ENCODE assay signal across 32 cellular contexts in genomic region chr4:25397305-25397704, GRCh38.
"Had no signal": no experiment of that assay in that cellular context is flagged by ENCODE, and none has a peak within 500 bp of the region (broad histone marks: within the 10 kb centered on the region; RNA-seq: fewer than 3 reads in every experiment).

No MANE protein-coding gene starts in this region.

- H3K4me3 Mint-ChIP-seq: activated B cell treated with CpG ODN at 0.5 μM for 24 hours; activated CD4-positive, alpha-beta memory T cell treated with anti-CD3 and anti-CD28 coated beads for 36 hours; activated CD4-positive, alpha-beta T cell treated with anti-CD3 and anti-CD28 coated beads, Interleukin-2, amount 10 ng/mL, durations not matched to agents 24 days and 14 days; activated CD8-positive, alpha-beta T cell treated with anti-CD3 and anti-CD28 coated beads for 36 hours; activated naive CD4-positive, alpha-beta T cell treated with anti-CD3 and anti-CD28 coated beads, Interleukin-2, amount 10 ng/mL, durations not matched to agents 7 days and 5 days; activated naive CD8-positive, alpha-beta T cell treated with anti-CD3 and anti-CD28 coated beads for 36 hours; activated T-cell treated with anti-CD3 and anti-CD28 coated beads, Interleukin-2, amount 50 U/mL, for 4 hours; activated T-cell treated with anti-CD3 and anti-CD28 coated beads, Interleukin-2, amount 50 U/mL, for 72 hours; activated T-helper 1 cell treated with anti-CD3 and anti-CD28 coated beads, Interleukin-12 subunit alpha, Interleukin-12 subunit beta, Interleukin-2, Interleukin-4 antibody, amounts not matched to agents 30 ng/mL and 10 ng/mL and 1 ng/mL, durations not matched to agents 14 hours and 24 hours and 36 hours; activated T-helper 17 cell treated with anti-CD3 and anti-CD28 coated beads, Interleukin-2, amount 50 U/mL, for 72 hours; T-helper 1 cell treated with Interleukin-12 subunit alpha and Interleukin-12 subunit beta and Interleukin-4 antibody, amounts not matched to agents 30 μg/mL and 1 μg/mL, for 36 hours; T-helper 2 cell treated with Interferon-gamma antibody and Interleukin-4, amounts not matched to agents 5 μg/mL and 100 μg/mL, for 36 hours had no signal

- H3K4me1 Mint-ChIP-seq: activated B cell treated with CpG ODN at 0.5 μM for 24 hours; activated naive CD4-positive, alpha-beta T cell treated with anti-CD3 and anti-CD28 coated beads, Interleukin-2, amount 10 ng/mL, durations not matched to agents 7 days and 5 days; activated naive CD8-positive, alpha-beta T cell treated with anti-CD3 and anti-CD28 coated beads for 36 hours had no signal

- DNase-seq: activated B cell treated with CpG ODN at 0.5 μM for 24 hours; activated CD4-positive, alpha-beta memory T cell treated with anti-CD3 and anti-CD28 coated beads for 36 hours; activated CD4-positive, alpha-beta T cell treated with anti-CD3 and anti-CD28 coated beads for 4 hours; activated CD4-positive, alpha-beta T cell treated with anti-CD3 and anti-CD28 coated beads, Interleukin-2, amount 10 ng/mL, durations not matched to agents 24 days and 14 days; activated CD4-positive, alpha-beta T cell treated with anti-CD3 and anti-CD28 coated beads, Interleukin-2, amount 50 U/mL, for 1 hour; activated CD4-positive, alpha-beta T cell treated with anti-CD3 and anti-CD28 coated beads, Interleukin-2, amount 50 U/mL, for 4 hours; activated CD4-positive, CD25-positive, alpha-beta regulatory T cell treated with anti-CD3 and anti-CD28 coated beads, Interleukin-2, amount 50 U/mL, for 72 hours; activated CD8-positive, alpha-beta memory T cell treated with anti-CD3 and anti-CD28 coated beads, Interleukin-2, amount 50 U/mL, for 4 hours; activated CD8-positive, alpha-beta T cell treated with anti-CD3 and anti-CD28 coated beads for 36 hours; activated effector memory CD4-positive, alpha-beta T cell treated with anti-CD3 and anti-CD28 coated beads, Interleukin-2, amount 50 U/mL, for 16 hours; activated gamma-delta T cell treated with Interleukin-2 at 50 U/mL for 16 hours; activated naive CD4-positive, alpha-beta T cell treated with anti-CD3 and anti-CD28 coated beads, Interleukin-2, amount 10 ng/mL, durations not matched to agents 7 days and 5 days; activated naive CD4-positive, alpha-beta T cell treated with Interleukin-2 at 50 U/mL for 16 hours; activated naive CD8-positive, alpha-beta T cell treated with anti-CD3 and anti-CD28 coated beads for 36 hours; activated T-cell treated with anti-CD3 and anti-CD28 coated beads for 4 hours; activated T-cell treated with anti-CD3 and anti-CD28 coated beads, Interleukin-2, amount 50 U/mL, for 1 hour; activated T-cell treated with anti-CD3 and anti-CD28 coated beads, Interleukin-2, amount 50 U/mL, for 4 hours; activated T-cell treated with anti-CD3 and anti-CD28 coated beads, Interleukin-2, amount 50 U/mL, for 72 hours; adrenal gland; amniotic stem cell; aorta; body of pancreas; brain microvascular endothelial cell; central memory CD4-positive, alpha-beta T cell; T-helper 1 cell; T-helper 2 cell; T-helper 9 cell had no signal

- H3K9me3 Mint-ChIP-seq: activated CD4-positive, alpha-beta T cell treated with anti-CD3 and anti-CD28 coated beads, Interleukin-2, amount 10 ng/mL, durations not matched to agents 24 days and 14 days; activated CD8-positive, alpha-beta T cell treated with anti-CD3 and anti-CD28 coated beads for 36 hours; activated naive CD4-positive, alpha-beta T cell treated with anti-CD3 and anti-CD28 coated beads, Interleukin-2, amount 50 U/mL, for 72 hours; activated T-helper 17 cell treated with anti-CD3 and anti-CD28 coated beads, Interleukin-2, amount 50 U/mL, for 72 hours had no signal

- H3K27ac Mint-ChIP-seq: activated B cell treated with CpG ODN at 0.5 μM for 24 hours; activated CD4-positive, alpha-beta memory T cell treated with anti-CD3 and anti-CD28 coated beads for 36 hours; activated CD4-positive, alpha-beta T cell treated with anti-CD3 and anti-CD28 coated beads, Interleukin-2, amount 10 ng/mL, durations not matched to agents 24 days and 14 days; activated CD8-positive, alpha-beta T cell treated with anti-CD3 and anti-CD28 coated beads for 36 hours; activated naive CD4-positive, alpha-beta T cell treated with anti-CD3 and anti-CD28 coated beads, Interleukin-2, amount 10 ng/mL, durations not matched to agents 7 days and 5 days; activated naive CD8-positive, alpha-beta T cell treated with anti-CD3 and anti-CD28 coated beads for 36 hours; activated T-helper 1 cell treated with anti-CD3 and anti-CD28 coated beads, Interleukin-12 subunit alpha, Interleukin-12 subunit beta, Interleukin-2, Interleukin-4 antibody, amounts not matched to agents 30 ng/mL and 10 ng/mL and 1 ng/mL, durations not matched to agents 14 hours and 24 hours and 36 hours; T-helper 1 cell treated with Interleukin-12 subunit alpha and Interleukin-12 subunit beta and Interleukin-4 antibody, amounts not matched to agents 30 μg/mL and 1 μg/mL, for 36 hours; T-helper 2 cell treated with Interferon-gamma antibody and Interleukin-4, amounts not matched to agents 5 μg/mL and 100 μg/mL, for 36 hours had no signal

- ATAC-seq: activated CD8-positive, alpha-beta T cell treated with anti-CD3 and anti-CD28 coated beads for 36 hours; activated naive CD4-positive, alpha-beta T cell treated with anti-CD3 and anti-CD28 coated beads, Interleukin-2, amount 50 U/mL, for 72 hours; activated T-cell treated with anti-CD3 and anti-CD28 coated beads, Interleukin-2, amount 50 U/mL, for 4 hours; activated T-cell treated with anti-CD3 and anti-CD28 coated beads, Interleukin-2, amount 50 U/mL, for 72 hours; activated T-helper 17 cell treated with anti-CD3 and anti-CD28 coated beads, Interleukin-2, amount 50 U/mL, for 72 hours; body of pancreas had no signal

- H3K27me3 Mint-ChIP-seq: activated B cell treated with CpG ODN at 0.5 μM for 24 hours; activated CD4-positive, alpha-beta memory T cell treated with anti-CD3 and anti-CD28 coated beads for 36 hours; activated CD4-positive, alpha-beta T cell treated with anti-CD3 and anti-CD28 coated beads, Interleukin-2, amount 10 ng/mL, durations not matched to agents 24 days and 14 days; activated CD8-positive, alpha-beta T cell treated with anti-CD3 and anti-CD28 coated beads for 36 hours; activated naive CD4-positive, alpha-beta T cell treated with anti-CD3 and anti-CD28 coated beads, Interleukin-2, amount 10 ng/mL, durations not matched to agents 7 days and 5 days; activated naive CD8-positive, alpha-beta T cell treated with anti-CD3 and anti-CD28 coated beads for 36 hours; activated T-helper 17 cell treated with anti-CD3 and anti-CD28 coated beads, Interleukin-2, amount 50 U/mL, for 72 hours had no signal
